ENCODE assay signal across 8 cellular contexts in the genomic region with DNA sequence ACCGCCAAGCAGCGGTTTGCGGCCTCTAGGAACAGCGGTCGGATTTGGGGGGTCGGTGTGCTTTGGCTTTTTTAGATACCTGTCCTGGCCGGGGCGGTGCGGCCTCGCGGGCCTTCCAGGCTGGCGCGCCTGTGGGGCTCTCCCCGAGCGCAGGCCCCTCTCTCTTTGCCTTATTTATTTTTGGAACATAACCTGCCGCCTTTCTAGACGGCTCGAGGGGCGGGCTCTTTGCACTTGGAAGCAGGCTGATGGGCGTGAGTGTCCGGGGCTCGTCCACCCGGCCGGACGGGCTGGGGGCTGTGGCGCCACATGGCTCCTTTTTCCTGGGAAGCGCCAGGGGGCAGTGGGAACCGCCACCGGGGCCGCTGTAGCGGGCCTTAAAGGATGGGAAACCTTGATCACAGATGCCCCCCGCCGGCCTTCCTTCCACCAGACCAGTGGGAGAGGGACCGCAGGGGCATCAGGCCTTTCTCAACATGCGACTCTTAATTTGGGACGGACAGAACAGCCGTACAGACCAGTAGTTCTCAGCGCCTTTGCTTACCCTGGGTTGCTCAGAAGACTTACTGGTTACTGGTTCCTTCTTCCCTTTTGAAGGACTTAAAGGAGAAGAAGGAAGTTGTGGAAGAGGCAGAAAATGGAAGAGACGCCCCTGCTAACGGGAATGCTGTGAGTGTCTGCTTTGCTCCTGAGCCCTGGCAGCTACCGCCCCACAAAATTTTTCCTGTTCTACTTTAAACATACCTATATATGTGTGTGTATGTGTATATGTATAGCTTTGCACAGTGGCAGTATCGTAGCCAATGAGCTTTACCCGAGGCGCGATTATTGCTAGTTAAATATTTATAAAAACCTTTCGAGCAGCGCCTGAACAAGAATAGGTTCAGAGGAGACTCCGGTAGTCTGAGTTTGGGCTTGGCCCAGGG. TPM values are rescaled to one million over a fixed set of nuclear protein-coding genes. Genes with fewer than 3 reads are reported as not detected.
A peak's percentile ranks its signal among the peaks of the same experiment; 100 is the strongest.
DNase-seq lines count a peak whose midpoint lies in the region; ATAC-seq and TF ChIP-seq lines count a peak whose summit lies in the region.

No MANE protein-coding gene starts in this region.

- H3K4me2 ChIP-seq in mammary epithelial cell (ENCODE audit: insufficient read depth, low read depth, low read length): peak overlapping the region; percentile 73

- H3K4me1 ChIP-seq in mammary epithelial cell (ENCODE audit: insufficient read depth, low read length): peaks cover 26% of the 10 kb centered on the region
- peaks cover 6 to 33% (median 21%) of the 10 kb centered on the region in 4 donors for H3K4me1 ChIP-seq in liver (ENCODE audit: control insufficient read depth in 4 of 4, insufficient read depth in 4 of 4, low read length in 3 of 4)
- H3K4me1 ChIP-seq in suprapubic skin: peaks cover 47% of the 10 kb centered on the region

- no peaks in the 10 kb centered on the region for H3K9me3 ChIP-seq in mammary epithelial cell (replicated peaks; ENCODE audit: insufficient read depth, low read length)
- no peaks in the 10 kb centered on the region for H3K9me3 ChIP-seq in liver (ENCODE audit: control insufficient read depth in 4 of 4, low read length in 3 of 4)
- H3K9me3 ChIP-seq in suprapubic skin: no peaks in the 10 kb centered on the region

- intact Hi-C loops in mammary epithelial cell (cut with micrococcal nuclease): loop anchor here (5.0 kb wide), 1 partner anchor 71 kb away; a partner anchor contains a TSS

- peaks cover 50% of the 10 kb centered on the region for H3K79me2 ChIP-seq in mammary epithelial cell (ENCODE audit: insufficient read depth, low read length)

- H3K4me3 ChIP-seq in mammary epithelial cell (replicated peaks in 1 of 3; ENCODE audit: insufficient read depth in 1 of 3, low read depth in 2 of 3, low read length in 3 of 3) (peak overlapping the region; percentile 67 to 81 (median 74)), liver (ENCODE audit: low read depth in 1 of 3, low read length in 3 of 3) (peak overlapping the region; percentile 69 to 96 (median 85)), suprapubic skin (peak overlapping the region; percentile 98)

- H2AFZ ChIP-seq in mammary epithelial cell (ENCODE audit: low read depth, low read length): no peak overlapping the region

- CTCF ChIA-PET in GM10248 (lab: Yijun Ruan, JAX) (interaction anchor here (1.3 to 12.1 kb wide), 8 partner anchors 10 to 109 kb away, joined by 3 to 531 read pairs (median 24); no protein-coding TSS in a partner anchor), mammary epithelial cell (lab: Charles Lee; ENCODE audit: low non-redundant PET) (interaction anchor here (0.7 kb wide), 1 partner anchor 85 kb away, joined by 4 read pairs; no protein-coding TSS in a partner anchor)

- H3K27ac ChIP-seq in mammary epithelial cell (ENCODE audit: insufficient read depth, low read depth, low read length): peak overlapping the region; percentile 42
- peak overlapping the region; percentile 58 to 73 for H3K27ac ChIP-seq in liver (ENCODE audit: low read depth in 1 of 2, low read length in 2 of 2)
- peak overlapping the region; percentile 98 for H3K27ac ChIP-seq in suprapubic skin

- dilution Hi-C loops in mammary epithelial cell (cut with HindIII; ENCODE audit: low sequenced_read_pairs): no loop called here

- H4K20me1 ChIP-seq in mammary epithelial cell (ENCODE audit: insufficient read depth, low read length): peaks cover 16% of the 10 kb centered on the region

- no peak for TF ChIP-seq EP300 in suprapubic skin (IDR thresholded peaks at IDR 0.05)

- peak; percentile 4 for TF ChIP-seq CTCF in GM10248 (IDR thresholded peaks at IDR 0.05; ENCODE audit: control extremely low read depth, extremely low read depth, low read depth, missing control alignments)
- peak in 1 of 2 donors; percentile 22 for TF ChIP-seq CTCF in mammary epithelial cell (conservative IDR thresholded peaks at IDR 0.05 in 1 of 2, IDR thresholded peaks at IDR 0.05 in 1 of 2; ENCODE audit: extremely low read depth in 1 of 2, insufficient read depth in 1 of 2, low read depth in 1 of 2, low read length in 2 of 2)
- no peak for TF ChIP-seq CTCF in liver (IDR thresholded peaks at IDR 0.05; ENCODE audit: low read depth, low read length, missing input control)
- TF ChIP-seq CTCF in suprapubic skin (IDR thresholded peaks at IDR 0.05): no peak

- DNase-seq in GM10248 (ENCODE audit: extremely low spot score) (no peak), NOMO-1 treated with DMSO at 0.1 percent for 48 hours (lab: John Stamatoyannopoulos, UW; ENCODE audit: unreplicated experiment) (peak; percentile 48), mammary epithelial cell (no peak), suprapubic skin (ENCODE audit: low spot score in 2 of 2) (peak in 1 of 2 donors; percentile 81), inferior parietal cortex (ENCODE audit: extremely low spot score) (no peak), NCI-H1105 (lab: John Stamatoyannopoulos, UW) (no peak)

- WGBS in mammary epithelial cell (ENCODE audit: low coverage, missing lambda C conversion rate): under 1% methylated on average over 34 of the region's 48 CpGs
- 2% methylated on average over 48 of the region's 48 CpGs for WGBS in liver
- WGBS in suprapubic skin: 12% methylated on average over 15 of the region's 48 CpGs

- H3K27me3 ChIP-seq in mammary epithelial cell (ENCODE audit: insufficient read depth, low read length) (no peaks in the 10 kb centered on the region), liver (ENCODE audit: control insufficient read depth in 4 of 4, insufficient read depth in 4 of 4, low read length in 3 of 4) (no peaks in the 10 kb centered on the region), suprapubic skin (no peaks in the 10 kb centered on the region)

- in situ Hi-C loops in mammary epithelial cell (cut with MboI; ENCODE audit: low sequenced_read_pairs in 2 of 2): loop anchor here (5.0 kb wide), 2 partner anchors 34 to 99 kb away; no protein-coding TSS in a partner anchor

- no TSS peak for BruUV-seq in mammary epithelial cell (replicated peaks; lab: Mats Ljungman, UMichigan)

- no peak for ATAC-seq in GM18502 (IDR thresholded peaks at IDR 0.05; ENCODE audit: poor library complexity, unreplicated experiment)

- H3K36me3 ChIP-seq in mammary epithelial cell (ENCODE audit: insufficient read depth, low read length): peaks cover 8% of the 10 kb centered on the region
- H3K36me3 ChIP-seq in liver (ENCODE audit: control insufficient read depth in 4 of 4, insufficient read depth in 3 of 4, low read depth in 1 of 4, low read length in 3 of 4): peaks cover 0 to 8% (median 5%) of the 10 kb centered on the region in 4 donors
- peaks cover 18% of the 10 kb centered on the region for H3K36me3 ChIP-seq in suprapubic skin

- TF ChIP-seq POLR2A in suprapubic skin (IDR thresholded peaks at IDR 0.05): no peak

- H3K9ac ChIP-seq in mammary epithelial cell (ENCODE audit: insufficient read depth, low read length) (peak overlapping the region; percentile 69), liver (ENCODE audit: low read depth in 1 of 2, low read length in 2 of 2) (peak overlapping the region; percentile 52 to 85)

- TF ChIP-seq RAD21 in liver (IDR thresholded peaks at IDR 0.05): no peak

- POLR2A ChIA-PET in GM10248 (lab: Yijun Ruan, JAX): interaction anchor here (1.0 to 3.1 kb wide), 6 partner anchors 10 to 99 kb away, joined by 3 to 34 read pairs (median 4); no protein-coding TSS in a partner anchor

TF ChIP-seq in liver, 16 proteins besides CTCF, POLR2A, EP300 and RAD21:
- TF ChIP-seq HNF4G (IDR thresholded peaks at IDR 0.05) (no peak), YY1 (IDR thresholded peaks at IDR 0.05) (peak; percentile 32)

RNA-seq across cellular contexts. Expression of a gene that starts 2.7 kb away (rescaled TPM):
- total RNA-seq in mammary epithelial cell: 100 to 1,000 TPM; 300 to 544 TPM
- polyA plus RNA-seq in mammary epithelial cell: 651 TPM
- 178 TPM for polyA minus RNA-seq in mammary epithelial cell
- 100 to 1,000 TPM; 201 to 422 TPM for total RNA-seq in liver
- polyA plus RNA-seq in liver: 100 to 1,000 TPM; 310 to 523 TPM
- 1,000 to 10,000 TPM in 3 of 4 donors, 100 to 1,000 TPM in 1; 781 to 1,090 (median 1,063) TPM for total RNA-seq in suprapubic skin

Comparison
In these comparisons a context has a peak if more than half of its experiments do, and no peak if none do; other contexts are left out.
1. H3K27ac ChIP-seq: peak in every context shown above with its lines; median percentile 98 in suprapubic skin; 66 in liver; 42 in mammary epithelial cell.